In genomic region chr20:43820742-43821330, GRCh38 we compare ENCODE assay signal across 18 cellular contexts.
"Had no signal": no experiment of that assay in that cellular context is flagged by ENCODE, and none has a peak within 500 bp of the region (broad histone marks: within the 10 kb centered on the region; RNA-seq: fewer than 3 reads in every experiment).

No MANE protein-coding gene starts in this region.

- H3K4me3 ChIP-seq: gastroesophageal sphincter, heart left ventricle, neural progenitor cell, right atrium auricular region, skin epidermis, suprapubic skin, transverse colon had no signal

- ATAC-seq: gastroesophageal sphincter; heart left ventricle; left ventricle myocardium superior; naive thymus-derived CD4-positive, alpha-beta T cell had no signal

- H3K27me3 ChIP-seq: gastroesophageal sphincter, neural progenitor cell, right atrium auricular region, transverse colon had no signal

- H3K4me2 ChIP-seq: neural progenitor cell had no signal

- H3K9me3 ChIP-seq: gastroesophageal sphincter, heart left ventricle, right atrium auricular region, suprapubic skin, transverse colon had no signal

- H3K36me3 ChIP-seq: gastroesophageal sphincter, heart left ventricle, neural progenitor cell, right atrium auricular region, suprapubic skin, transverse colon had no signal

- H3K4me1 ChIP-seq: gastroesophageal sphincter, heart left ventricle, neural progenitor cell, right atrium auricular region, suprapubic skin, transverse colon had no signal

- H3K9ac ChIP-seq: neural progenitor cell had no signal

- H3K27ac ChIP-seq: gastroesophageal sphincter, heart left ventricle, neural progenitor cell, right atrium auricular region, skin epidermis, suprapubic skin, transverse colon, VCaP had no signal

- DNase-seq: activated CD4-positive, alpha-beta T cell treated with anti-CD3 and anti-CD28 coated beads, Interleukin-2, amount 50 U/mL, for 48 hours; activated naive CD4-positive, alpha-beta T cell; activated naive CD8-positive, alpha-beta T cell treated with anti-CD3 and anti-CD28 coated beads for 36 hours; amniotic stem cell; caudate nucleus; heart left ventricle; kidney glomerular epithelial cell; left ventricle myocardium superior; naive thymus-derived CD4-positive, alpha-beta T cell; stimulated activated CD4-positive, alpha-beta T cell treated with anti-CD3 and anti-CD28 coated beads, Interleukin-4, amount 100 ng/mL, for 1 hour; T-helper 2 cell; transverse colon had no signal

- H2AFZ ChIP-seq: neural progenitor cell had no signal
